ENCODE assay signal across 1 cellular context in genomic region chr5:159145160-159145559, GRCh38. TPM values are rescaled to one million over a fixed set of nuclear protein-coding genes. Genes with fewer than 3 reads are reported as not detected.
"Had no signal": no experiment of that assay in that cellular context is flagged by ENCODE, and none has a peak within 500 bp of the region (broad histone marks: within the 10 kb centered on the region; RNA-seq: fewer than 3 reads in every experiment).

No MANE protein-coding gene starts in this region.

RNA-seq across cellular contexts. Expression of gene EBF1, which starts 45.4 kb away (rescaled TPM):
- total RNA-seq: G401 had no signal
